ENCODE assay signal across 11 cellular contexts in genomic region chr10:29923416-29923970, GRCh38.
"Had no signal": no experiment of that assay in that cellular context is flagged by ENCODE, and none has a peak within 500 bp of the region (broad histone marks: within the 10 kb centered on the region; RNA-seq: fewer than 3 reads in every experiment).

No MANE protein-coding gene starts in this region.

- H3K4me3 ChIP-seq: skin epidermis, tibial nerve had no signal

- H3K36me3 Mint-ChIP-seq: activated CD4-positive, alpha-beta memory T cell treated with anti-CD3 and anti-CD28 coated beads for 36 hours had no signal

- H3K27me3 ChIP-seq: tibial nerve had no signal

- H3K4me1 ChIP-seq: tibial nerve had no signal

- H3K4me3 Mint-ChIP-seq: activated CD4-positive, alpha-beta memory T cell treated with anti-CD3 and anti-CD28 coated beads for 36 hours; activated naive CD8-positive, alpha-beta T cell treated with anti-CD3 and anti-CD28 coated beads, Interleukin-2, amount 50 U/mL, for 24 hours; central memory CD8-positive, alpha-beta T cell; dendritic cell treated with granulocyte-macrophage colony-stimulating factor and Interleukin-4, amounts not matched to agents 40 ng/mL and 50 ng/mL, for 4 days had no signal

- H3K36me3 ChIP-seq: tibial nerve had no signal

- DNase-seq: activated CD4-positive, alpha-beta memory T cell treated with anti-CD3 and anti-CD28 coated beads for 36 hours; activated CD8-positive, alpha-beta memory T cell treated with anti-CD3 and anti-CD28 coated beads, Interleukin-2, amount 50 U/mL, for 4 hours; activated naive CD4-positive, alpha-beta T cell treated with Interleukin-2 at 50 U/mL for 16 hours; activated naive CD8-positive, alpha-beta T cell treated with anti-CD3 and anti-CD28 coated beads, Interleukin-2, amount 50 U/mL, for 24 hours; kidney glomerular epithelial cell; SW 1271 had no signal

- H3K27ac ChIP-seq: tibial nerve, VCaP had no signal

- ATAC-seq: activated naive CD8-positive, alpha-beta T cell treated with anti-CD3 and anti-CD28 coated beads, Interleukin-2, amount 50 U/mL, for 24 hours had no signal

- H3K4me1 Mint-ChIP-seq: central memory CD8-positive, alpha-beta T cell had no signal

- H3K27ac Mint-ChIP-seq: activated CD4-positive, alpha-beta memory T cell treated with anti-CD3 and anti-CD28 coated beads for 36 hours; activated naive CD8-positive, alpha-beta T cell treated with anti-CD3 and anti-CD28 coated beads, Interleukin-2, amount 50 U/mL, for 24 hours; dendritic cell treated with granulocyte-macrophage colony-stimulating factor and Interleukin-4, amounts not matched to agents 40 ng/mL and 50 ng/mL, for 4 days had no signal

- H3K9me3 Mint-ChIP-seq: central memory CD8-positive, alpha-beta T cell had no signal
